ENCODE assay signal across 25 cellular contexts in genomic region chr2:191250400-191250799, GRCh38. TPM values are rescaled to one million over a fixed set of nuclear protein-coding genes. Genes with fewer than 3 reads are reported as not detected.
DNase-seq lines count a peak whose midpoint lies in the region; ATAC-seq and TF ChIP-seq lines count a peak whose summit lies in the region.
"Had no signal": no experiment of that assay in that cellular context is flagged by ENCODE, and none has a peak within 500 bp of the region (broad histone marks: within the 10 kb centered on the region; RNA-seq: fewer than 3 reads in every experiment).

No MANE protein-coding gene starts in this region.

- H4K20me1 ChIP-seq in SK-N-SH (ENCODE audit: insufficient read depth) (peaks cover 53% of the 10 kb centered on the region), smooth muscle cell (ENCODE audit: low read depth) (peaks cover 69% of the 10 kb centered on the region)

- no peaks in the 10 kb centered on the region for H3K9me2 ChIP-seq in SK-N-SH

- in situ Hi-C loops in astrocyte of the spinal cord (cut with HindIII; ENCODE audit: low sequenced_read_pairs), result no loop called here

- H3K27ac ChIP-seq in SK-N-SH (ENCODE audit: low read depth in 2 of 2, low read length in 1 of 2), result no peak overlapping the region
- H3K27ac ChIP-seq in smooth muscle cell (ENCODE audit: low read depth), result peak overlapping the region; percentile 44
- no peak overlapping the region for H3K27ac ChIP-seq in Peyer's patch
- H3K27ac ChIP-seq: epithelial cell of prostate, ovary, right atrium auricular region, RWPE1, stomach, tibial nerve had no signal

- no peak for TF ChIP-seq RAD21 in SK-N-SH (IDR thresholded peaks at IDR 0.05; ENCODE audit: low read length)

- H3K4me3 ChIP-seq in SK-N-SH (ENCODE audit: low read depth in 2 of 2, low read length in 1 of 2) (no peak overlapping the region), astrocyte of the spinal cord (ENCODE audit: low read depth, low read length) (no peak overlapping the region), smooth muscle cell (no peak overlapping the region), Peyer's patch (no peak overlapping the region)
- H3K4me3 ChIP-seq: ovary, right atrium auricular region, stomach, tibial nerve had no signal

- H3K4me2 ChIP-seq in SK-N-SH (no peak overlapping the region), smooth muscle cell (peak overlapping the region; percentile 47)

- no peak for DNase-seq in SK-N-SH
- peak; percentile 37 for DNase-seq in astrocyte of the spinal cord (ENCODE audit: low read depth, low spot score)
- DNase-seq in glutamatergic neuron, result no peak
- DNase-seq in smooth muscle cell (lab: John Stamatoyannopoulos, UW; ENCODE audit: unreplicated experiment), result no peak
- no peak for DNase-seq in NCI-H2196 treated with DMSO at 0.1 percent for 48 hours (lab: John Stamatoyannopoulos, UW; ENCODE audit: unreplicated experiment)
- DNase-seq in Peyer's patch, result no peak
- DNase-seq: activated CD8-positive, alpha-beta T cell treated with anti-CD3 and anti-CD28 coated beads, Interleukin-2, amount 10 ng/mL, durations not matched to agents 7 days and 5 days; activated naive CD4-positive, alpha-beta T cell treated with Interleukin-2 at 50 U/mL for 16 hours; activated T-cell treated with anti-CD3 and anti-CD28 coated beads, Interleukin-2, amount 50 U/mL, for 4 hours; amygdala; caudate nucleus; kidney glomerular epithelial cell; naive thymus-derived CD4-positive, alpha-beta T cell; NCI-H2107; NCI-H69; ovary; stomach had no signal

- no peak for TF ChIP-seq CTCF in SK-N-SH (IDR thresholded peaks at IDR 0.05)
- TF ChIP-seq CTCF in astrocyte of the spinal cord (IDR thresholded peaks at IDR 0.05; ENCODE audit: low read depth, low read length), result no peak
- TF ChIP-seq CTCF in glutamatergic neuron (IDR thresholded peaks at IDR 0.05; ENCODE audit: partially characterized antibody, unreplicated experiment), result no peak
- no peak for TF ChIP-seq CTCF in smooth muscle cell (IDR thresholded peaks at IDR 0.05; ENCODE audit: borderline replicate concordance, insufficient read depth, poor library complexity, severe bottlenecking)
- TF ChIP-seq CTCF in Peyer's patch (IDR thresholded peaks at IDR 0.05), result no peak

- ATAC-seq in SK-N-SH treated with all-trans-retinoic acid at 6 μM for 48 hours (no peak), HG03095 (IDR thresholded peaks at IDR 0.05; ENCODE audit: unreplicated experiment) (no peak)
- ATAC-seq: activated CD4-positive, CD25-positive, alpha-beta regulatory T cell treated with anti-CD3 and anti-CD28 coated beads, Interleukin-2, amount 50 U/mL, for 24 hours; activated CD8-positive, alpha-beta T cell treated with anti-CD3 and anti-CD28 coated beads, Interleukin-2, amount 10 ng/mL, durations not matched to agents 7 days and 5 days; activated T-cell treated with anti-CD3 and anti-CD28 coated beads, Interleukin-2, amount 50 U/mL, for 4 hours; naive thymus-derived CD4-positive, alpha-beta T cell had no signal

- H2AFZ ChIP-seq in SK-N-SH (ENCODE audit: low read depth) (no peak overlapping the region), smooth muscle cell (ENCODE audit: low read depth) (no peak overlapping the region)

- peak overlapping the region; percentile 25 for H3K4me3 Mint-ChIP-seq in glutamatergic neuron (ENCODE audit: unreplicated experiment)
- H3K4me3 Mint-ChIP-seq: activated CD8-positive, alpha-beta T cell treated with anti-CD3 and anti-CD28 coated beads, Interleukin-2, amount 10 ng/mL, durations not matched to agents 7 days and 5 days; activated T-cell treated with anti-CD3 and anti-CD28 coated beads, Interleukin-2, amount 50 U/mL, for 4 hours; naive thymus-derived CD4-positive, alpha-beta T cell had no signal

- H3K4me1 ChIP-seq in SK-N-SH (ENCODE audit: control insufficient read depth in 1 of 2, insufficient read depth in 2 of 2, low read depth in 1 of 2, low read length in 1 of 2) (peaks cover 34 to 48% of the 10 kb centered on the region in 2 experiments), smooth muscle cell (ENCODE audit: low read depth) (peaks cover 45% of the 10 kb centered on the region), Peyer's patch (peaks cover 0 to 11% (median under 1%) of the 10 kb centered on the region in 4 donors)

- TF ChIP-seq POLR2A in Peyer's patch (IDR thresholded peaks at IDR 0.05), result no peak

- H3K4me1 Mint-ChIP-seq in glutamatergic neuron (ENCODE audit: low read depth, unreplicated experiment), result peaks cover 42% of the 10 kb centered on the region

- H3K9me3 Mint-ChIP-seq in glutamatergic neuron (ENCODE audit: unreplicated experiment), result peaks cover 7% of the 10 kb centered on the region
- H3K9me3 Mint-ChIP-seq: activated T-cell treated with anti-CD3 and anti-CD28 coated beads, Interleukin-2, amount 50 U/mL, for 4 hours; naive thymus-derived CD4-positive, alpha-beta T cell had no signal

- no peaks in the 10 kb centered on the region for H3K27me3 ChIP-seq in SK-N-SH (ENCODE audit: insufficient read depth)
- H3K27me3 ChIP-seq in smooth muscle cell (ENCODE audit: low read depth), result no peaks in the 10 kb centered on the region
- no peaks in the 10 kb centered on the region for H3K27me3 ChIP-seq in Peyer's patch
- H3K27me3 ChIP-seq: BE2C, ovary, right atrium auricular region had no signal

- WGBS in SK-N-SH (ENCODE audit: low lambda C conversion rate), result 92% methylated on average over 1 of the region's 1 CpG
- 100% methylated on average over 1 of the region's 1 CpG for WGBS in smooth muscle cell (ENCODE audit: low lambda C conversion rate)

- H3K79me2 ChIP-seq in SK-N-SH (ENCODE audit: insufficient read depth), result peaks cover 99% of the 10 kb centered on the region
- H3K79me2 ChIP-seq in smooth muscle cell (ENCODE audit: low read depth), result peaks cover 90% of the 10 kb centered on the region

- H3K36me3 Mint-ChIP-seq in glutamatergic neuron (ENCODE audit: unreplicated experiment), result no peaks in the 10 kb centered on the region

- H3K9ac ChIP-seq in SK-N-SH (no peak overlapping the region), smooth muscle cell (ENCODE audit: low read depth) (no peak overlapping the region)

- H3K36me3 ChIP-seq in SK-N-SH (replicated peaks in 1 of 2; ENCODE audit: control insufficient read depth in 1 of 2, insufficient read depth in 2 of 2, low read length in 1 of 2) (no peaks in the 10 kb centered on the region), smooth muscle cell (ENCODE audit: low read depth) (no peaks in the 10 kb centered on the region), Peyer's patch (no peaks in the 10 kb centered on the region)
- H3K36me3 ChIP-seq: ovary, right atrium auricular region, stomach, tibial nerve had no signal

- no peak overlapping the region for H3K27ac Mint-ChIP-seq in glutamatergic neuron (ENCODE audit: unreplicated experiment)
- H3K27ac Mint-ChIP-seq: activated CD8-positive, alpha-beta T cell treated with anti-CD3 and anti-CD28 coated beads, Interleukin-2, amount 10 ng/mL, durations not matched to agents 7 days and 5 days; naive thymus-derived CD4-positive, alpha-beta T cell had no signal

- H3F3A ChIP-seq in SK-N-SH (replicated peaks; ENCODE audit: insufficient read depth), result peaks cover 13% of the 10 kb centered on the region
- peaks cover 27% of the 10 kb centered on the region for H3F3A ChIP-seq in smooth muscle cell (ENCODE audit: low read depth)

- POLR2A ChIA-PET in SK-N-SH (lab: Yijun Ruan, JAX), result no interaction called here

- peaks cover 4% of the 10 kb centered on the region for H3K27me3 Mint-ChIP-seq in glutamatergic neuron (ENCODE audit: unreplicated experiment)

- CTCF ChIA-PET in SK-N-SH (lab: Yijun Ruan, JAX), result interaction anchor here (0.8 to 0.9 kb wide), 2 partner anchors 14 to 32 kb away, joined by 3 read pairs; no protein-coding TSS in a partner anchor

- TF ChIP-seq EP300 in SK-N-SH (IDR thresholded peaks at IDR 0.05; ENCODE audit: borderline replicate concordance in 1 of 2, low read depth in 1 of 2, low read length in 1 of 2), result no peak

- H3K9me3 ChIP-seq in SK-N-SH, result no peaks in the 10 kb centered on the region
- H3K9me3 ChIP-seq in smooth muscle cell (replicated peaks; ENCODE audit: low read depth), result no peaks in the 10 kb centered on the region
- H3K9me3 ChIP-seq in Peyer's patch, result no peaks in the 10 kb centered on the region
- H3K9me3 ChIP-seq: BE2C, ovary, right atrium auricular region, stomach, tibial nerve had no signal

TF ChIP-seq in SK-N-SH, 30 proteins besides CTCF, POLR2A, EP300 and RAD21:
- TF ChIP-seq JUND (IDR thresholded peaks at IDR 0.05), result peak; percentile 38; the same call in 1 of the 2 replicates
- TF ChIP-seq FOSL2 (IDR thresholded peaks at IDR 0.05; ENCODE audit: borderline replicate concordance, low read depth), result peak; percentile 38; the same call in 1 of the 2 replicates
- TF ChIP-seq FOXM1 (IDR thresholded peaks at IDR 0.05; ENCODE audit: low read depth), result no peak
- no peak for TF ChIP-seq FOXJ3 (CRISPR knock-in tag; IDR thresholded peaks at IDR 0.05)

TF ChIP-seq in SK-N-SH treated with all-trans-retinoic acid at 6 μM for 48 hours, 23 proteins besides CTCF, POLR2A, EP300 and RAD21:
- TF ChIP-seq POU6F1 (CRISPR knock-in tag; IDR thresholded peaks at IDR 0.05; ENCODE audit: borderline replicate concordance, low read depth) (no peak), TCF4 (CRISPR knock-in tag; IDR thresholded peaks at IDR 0.05; ENCODE audit: borderline replicate concordance) (no peak), CSDC2 (CRISPR knock-in tag; IDR thresholded peaks at IDR 0.05) (no peak), ZNF565 (CRISPR knock-in tag; conservative IDR thresholded peaks at IDR 0.05; ENCODE audit: low read depth) (no peak), ZFP3 (CRISPR knock-in tag; IDR thresholded peaks at IDR 0.05) (no peak), ARNTL (CRISPR knock-in tag; IDR thresholded peaks at IDR 0.05; ENCODE audit: borderline replicate concordance, low read depth) (no peak), PPARA (CRISPR knock-in tag; IDR thresholded peaks at IDR 0.05; ENCODE audit: borderline replicate concordance) (no peak)

RNA-seq across cellular contexts. Expression of gene MYO1B, which starts 5.2 kb away (rescaled TPM):
- 20.2 and 26.5 TPM in 2 replicates for polyA plus RNA-seq in SK-N-SH (2012; rRNA removed)
- polyA plus RNA-seq in SK-N-SH (2012; cell fraction: cytosol; rRNA removed), result 31.0 and 32.2 TPM in 2 replicates
- 12.7 and 29.2 TPM in 2 replicates for polyA plus RNA-seq in SK-N-SH (2012; cell fraction: nucleus; rRNA removed)
- total RNA-seq in glutamatergic neuron (ENCODE audit: unreplicated experiment), result 129 TPM
- total RNA-seq in smooth muscle cell, result 133 and 146 TPM in 2 replicates
- 58.8 and 69.1 TPM in 2 replicates for polyA plus RNA-seq in smooth muscle cell
- total RNA-seq in Peyer's patch, result 10 to 100 TPM; 13.1 to 25.5 (median 19.4) TPM
